ENCODE assay signal across 28 cellular contexts in genomic region chr9:119159386-119159785, GRCh38.
DNase-seq lines count a peak whose midpoint lies in the region; TF ChIP-seq lines count a peak whose summit lies in the region.
"Had no signal": no experiment of that assay in that cellular context is flagged by ENCODE, and none has a peak within 500 bp of the region (broad histone marks: within the 10 kb centered on the region; RNA-seq: fewer than 3 reads in every experiment).

No MANE protein-coding gene starts in this region.

- no peaks in the 10 kb centered on the region for H3K9me3 ChIP-seq in esophagus muscularis mucosa
- H3K9me3 ChIP-seq: A549, BE2C, BLaER1, Caco-2 had no signal

- H3K27ac ChIP-seq in esophagus muscularis mucosa (replicated peaks in 1 of 4) = no peak overlapping the region
- H3K27ac ChIP-seq: 22Rv1; A549; BLaER1; BLaER1 treated with 17β-estradiol and CSF1 and Interleukin-3, amounts not matched to agents 10 nM and 100 nM; C4-2B had no signal

- TF ChIP-seq EP300 in esophagus muscularis mucosa (IDR thresholded peaks at IDR 0.05) = no peak

- 63% methylated on average over 1 of the region's 2 CpGs for WGBS in esophagus muscularis mucosa

- in situ Hi-C loops in G401 (cut with HindIII; ENCODE audit: low sequenced_read_pairs) = no loop called here

- H3K27me3 ChIP-seq in esophagus muscularis mucosa = no peaks in the 10 kb centered on the region
- H3K27me3 ChIP-seq: BE2C; BLaER1; BLaER1 treated with 17β-estradiol and CSF1 and Interleukin-3, amounts not matched to agents 10 nM and 100 nM had no signal

- no peak overlapping the region for H3K4me3 ChIP-seq in esophagus muscularis mucosa
- H3K4me3 ChIP-seq: A549; BLaER1; BLaER1 treated with 17β-estradiol and CSF1 and Interleukin-3, amounts not matched to agents 10 nM and 100 nM had no signal

- no peaks in the 10 kb centered on the region for H3K4me1 ChIP-seq in esophagus muscularis mucosa
- H3K4me1 ChIP-seq: A549; BE2C; BLaER1; BLaER1 treated with 17β-estradiol and CSF1 and Interleukin-3, amounts not matched to agents 10 nM and 100 nM; Caco-2 had no signal

- no peak for TF ChIP-seq CTCF in esophagus muscularis mucosa (IDR thresholded peaks at IDR 0.05)

- DNase-seq in G401 (ENCODE audit: low spot score) = peak; percentile 30
- peak; percentile 42 for DNase-seq in esophagus muscularis mucosa (ENCODE audit: extremely low spot score)
- DNase-seq in DMS153 (lab: John Stamatoyannopoulos, UW) = no peak
- no peak for DNase-seq in stimulated activated CD4-positive, alpha-beta T cell treated with anti-CD3 and anti-CD28 coated beads, Interleukin-4, amount 100 ng/mL, for 1 hour
- DNase-seq: 8988T; ACHN; AML-193; BE2C; C1 segment of cervical spinal cord; Caco-2; Calu3; CD4-positive, alpha-beta memory T cell; CD4-positive, alpha-beta T cell; CD4-positive, CD25-positive, alpha-beta regulatory T cell; CD8-positive, alpha-beta memory T cell; CD8-positive, alpha-beta T cell; COR-L47; DMS 273 treated with DMSO at 0.1 percent for 48 hours; DMS53; DMS79; DMS79 treated with DMSO at 0.1 percent for 48 hours; DND-41; EL had no signal

- no peaks in the 10 kb centered on the region for H3K36me3 ChIP-seq in esophagus muscularis mucosa
- H3K36me3 ChIP-seq: BE2C; BLaER1; BLaER1 treated with 17β-estradiol and CSF1 and Interleukin-3, amounts not matched to agents 10 nM and 100 nM had no signal

- intact Hi-C loops in esophagus muscularis mucosa (cut with DNase I) = no loop called here

- TF ChIP-seq POLR2A in esophagus muscularis mucosa (IDR thresholded peaks at IDR 0.05; ENCODE audit: low read depth) = no peak

Comparison
In these comparisons a context has a peak if more than half of its experiments do, and no peak if none do; other contexts are left out.
1. DNase-seq: peak in G401 (single experiment) and esophagus muscularis mucosa (single experiment); none in DMS153 (single experiment) and stimulated activated CD4-positive, alpha-beta T cell treated with anti-CD3 and anti-CD28 coated beads, Interleukin-4, amount 100 ng/mL, for 1 hour (single experiment).